13 cellular contexts compared by ENCODE assay signal in the genomic region with DNA sequence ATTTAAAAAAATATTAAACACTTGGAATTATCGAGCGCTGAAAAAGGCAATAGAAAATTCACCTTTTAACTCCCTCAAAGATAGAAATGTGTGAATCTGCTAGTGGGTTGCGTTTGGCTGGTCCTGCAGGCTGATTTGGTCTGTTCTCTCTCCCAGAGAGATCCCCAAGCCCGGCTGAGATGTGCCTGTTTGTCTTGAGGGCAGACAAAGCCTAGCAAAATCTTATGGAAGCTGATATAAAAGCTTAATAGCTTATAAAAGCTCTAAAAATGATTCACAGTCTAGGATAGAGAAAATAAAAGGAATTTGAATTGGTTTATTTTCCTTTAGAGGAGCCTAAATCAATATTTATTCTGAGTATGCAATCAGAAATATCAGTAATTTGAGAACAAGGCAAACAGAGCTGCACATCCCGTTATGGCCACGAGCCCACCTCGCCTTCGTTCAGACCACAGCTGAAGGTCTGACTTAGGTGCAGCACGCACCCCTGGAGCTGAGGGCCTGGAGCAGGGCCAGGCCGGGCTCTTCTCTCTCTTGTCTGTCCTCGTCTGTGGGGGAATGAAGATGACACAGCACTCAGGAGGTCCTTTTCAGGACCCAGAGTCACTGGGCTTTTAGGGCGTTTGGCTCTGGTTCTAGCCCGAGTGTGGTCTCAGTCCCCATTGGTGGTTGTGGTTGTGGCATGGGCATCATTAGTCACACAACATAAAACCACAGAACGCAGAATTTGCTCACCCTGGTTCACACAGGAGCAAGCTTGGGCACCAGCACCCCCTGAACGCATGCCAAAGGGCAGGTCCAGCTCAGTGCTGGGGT. TPM values are rescaled to one million over a fixed set of nuclear protein-coding genes. Genes with fewer than 3 reads are reported as not detected.
DNase-seq lines count a peak whose midpoint lies in the region; ATAC-seq and TF ChIP-seq lines count a peak whose summit lies in the region.
"Had no signal": no experiment of that assay in that cellular context is flagged by ENCODE, and none has a peak within 500 bp of the region (broad histone marks: within the 10 kb centered on the region; RNA-seq: fewer than 3 reads in every experiment).

No MANE protein-coding gene starts in this region.

- DNase-seq in DMS53 treated with DMSO at 0.1 percent for 48 hours (lab: John Stamatoyannopoulos, UW; ENCODE audit: unreplicated experiment) (peak; percentile 44), NCI-H1092 treated with DMSO at 0.1 percent for 48 hours (lab: John Stamatoyannopoulos, UW) (peak; percentile 97), NCI-H1694 (lab: John Stamatoyannopoulos, UW) (no peak), middle frontal gyrus (ENCODE audit: extremely low spot score, low spot score) (no peak), GM10266 (ENCODE audit: extremely low spot score) (no peak), NCI-H1048 (lab: John Stamatoyannopoulos, UW) (no peak)
- DNase-seq in natural killer cell treated with Interleukin-12 subunit alpha and Interleukin-12 subunit beta and Interleukin-15 and Interleukin-18, amount 100 ng/mL, for 72 hours (ENCODE audit: low spot score): no peak
- DNase-seq: body of pancreas; stimulated activated CD4-positive, alpha-beta T cell treated with anti-CD3 and anti-CD28 coated beads, Interleukin-4, amount 100 ng/mL, for 1 hour; substantia nigra; T-helper 1 cell had no signal

- TF ChIP-seq CTCF in VCaP (conservative IDR thresholded peaks at IDR 0.05) (no peak), GM10266 (IDR thresholded peaks at IDR 0.05; ENCODE audit: control insufficient read depth, insufficient read depth, low read depth, missing control alignments) (no peak)

- H3K4me1 Mint-ChIP-seq in natural killer cell treated with Interleukin-12 subunit alpha and Interleukin-12 subunit beta and Interleukin-15 and Interleukin-18, amount 100 ng/mL, for 72 hours (ENCODE audit: low read depth in 2 of 2): peaks cover 0 to 3% of the 10 kb centered on the region in 2 donors

- H3K27ac Mint-ChIP-seq in natural killer cell treated with Interleukin-12 subunit alpha and Interleukin-12 subunit beta and Interleukin-15 and Interleukin-18, amount 100 ng/mL, for 72 hours: no peak overlapping the region

- ATAC-seq in natural killer cell treated with Interleukin-12 subunit alpha and Interleukin-12 subunit beta and Interleukin-15 and Interleukin-18, amount 100 ng/mL, for 72 hours: peak; percentile 36 to 48

- no peak overlapping the region for H3K4me3 Mint-ChIP-seq in natural killer cell treated with Interleukin-12 subunit alpha and Interleukin-12 subunit beta and Interleukin-15 and Interleukin-18, amount 100 ng/mL, for 72 hours

- H3K36me3 Mint-ChIP-seq in natural killer cell treated with Interleukin-12 subunit alpha and Interleukin-12 subunit beta and Interleukin-15 and Interleukin-18, amount 100 ng/mL, for 72 hours: no peaks in the 10 kb centered on the region

- H3K9me3 Mint-ChIP-seq in natural killer cell treated with Interleukin-12 subunit alpha and Interleukin-12 subunit beta and Interleukin-15 and Interleukin-18, amount 100 ng/mL, for 72 hours: no peaks in the 10 kb centered on the region

- peak overlapping the region; percentile 100 for H3K27ac ChIP-seq in VCaP
- H3K27ac ChIP-seq: body of pancreas, parathyroid adenoma had no signal

- H3K27me3 Mint-ChIP-seq in natural killer cell treated with Interleukin-12 subunit alpha and Interleukin-12 subunit beta and Interleukin-15 and Interleukin-18, amount 100 ng/mL, for 72 hours: peaks cover 0 to 3% of the 10 kb centered on the region in 2 donors

RNA-seq across cellular contexts. Expression of gene PDE9A, which starts 18.6 kb away (rescaled TPM):
- total RNA-seq in natural killer cell treated with Interleukin-12 subunit alpha and Interleukin-12 subunit beta and Interleukin-15 and Interleukin-18, amount 100 ng/mL, for 72 hours: 1 to 10 TPM; 1.4 to 2.2 TPM

Comparison
In these comparisons a context has a peak if more than half of its experiments do, and no peak if none do; other contexts are left out.
1. DNase-seq: peak in DMS53 treated with DMSO at 0.1 percent for 48 hours (single experiment) and NCI-H1092 treated with DMSO at 0.1 percent for 48 hours (single experiment); none in natural killer cell treated with Interleukin-12 subunit alpha and Interleukin-12 subunit beta and Interleukin-15 and Interleukin-18, amount 100 ng/mL, for 72 hours (single experiment), NCI-H1694 (single experiment), middle frontal gyrus (single experiment), GM10266 (single experiment) and NCI-H1048 (single experiment).